ENCODE assay signal across 18 cellular contexts in genomic region chr6:79612918-79613317, GRCh38. TPM values are rescaled to one million over a fixed set of nuclear protein-coding genes. Genes with fewer than 3 reads are reported as not detected.
DNase-seq lines count a peak whose midpoint lies in the region; ATAC-seq and TF ChIP-seq lines count a peak whose summit lies in the region.
"Had no signal": no experiment of that assay in that cellular context is flagged by ENCODE, and none has a peak within 500 bp of the region (broad histone marks: within the 10 kb centered on the region; RNA-seq: fewer than 3 reads in every experiment).

No MANE protein-coding gene starts in this region.

- H3K27me3 Mint-ChIP-seq in Caco-2 (ENCODE audit: insufficient read depth, unreplicated experiment) (no peaks in the 10 kb centered on the region), neural progenitor cell (ENCODE audit: insufficient read depth, low read depth) (no peaks in the 10 kb centered on the region)

- H3K27ac Mint-ChIP-seq in Caco-2 (ENCODE audit: unreplicated experiment) (peak overlapping the region; percentile 61), neural progenitor cell (peak overlapping the region; percentile 72)
- H3K27ac Mint-ChIP-seq: CD14-positive monocyte; CD4-positive, alpha-beta memory T cell; GM23338 had no signal

- peaks cover 32% of the 10 kb centered on the region for H3F3A ChIP-seq in MM.1S (ENCODE audit: insufficient read depth, low read length)
- no peaks in the 10 kb centered on the region for H3F3A ChIP-seq in neural progenitor cell (ENCODE audit: low read depth)

- H3K4me3 Mint-ChIP-seq in Caco-2 (ENCODE audit: unreplicated experiment) (no peak overlapping the region), neural progenitor cell (no peak overlapping the region)
- H3K4me3 Mint-ChIP-seq: CD14-positive monocyte; CD4-positive, alpha-beta memory T cell; GM23338 had no signal

- H3K27me3 ChIP-seq in Caco-2 (replicated peaks; ENCODE audit: control insufficient read depth, insufficient read depth, low read length), result no peaks in the 10 kb centered on the region
- no peaks in the 10 kb centered on the region for H3K27me3 ChIP-seq in MM.1S (replicated peaks; ENCODE audit: insufficient read depth, low read length)
- no peaks in the 10 kb centered on the region for H3K27me3 ChIP-seq in neural progenitor cell
- no peaks in the 10 kb centered on the region for H3K27me3 ChIP-seq in spleen (replicated peaks in 1 of 7)
- H3K27me3 ChIP-seq in psoas muscle (ENCODE audit: insufficient read depth in 3 of 3, low read length in 2 of 3), result no peaks in the 10 kb centered on the region
- no peaks in the 10 kb centered on the region for H3K27me3 ChIP-seq in osteoblast (ENCODE audit: insufficient read depth, low read length)
- H3K27me3 ChIP-seq: BLaER1 had no signal

- H3K9me3 Mint-ChIP-seq in Caco-2 (ENCODE audit: unreplicated experiment), result no peaks in the 10 kb centered on the region
- H3K9me3 Mint-ChIP-seq in neural progenitor cell, result no peaks in the 10 kb centered on the region
- H3K9me3 Mint-ChIP-seq: CD4-positive, alpha-beta memory T cell; GM23338 had no signal

- H3K4me1 ChIP-seq in Caco-2 (peaks cover 80% of the 10 kb centered on the region), MM.1S (ENCODE audit: low read length) (peaks cover 55% of the 10 kb centered on the region), neural progenitor cell (no peaks in the 10 kb centered on the region), spleen (no peaks in the 10 kb centered on the region), psoas muscle (no peaks in the 10 kb centered on the region), osteoblast (ENCODE audit: insufficient read depth, low read length) (no peaks in the 10 kb centered on the region)
- H3K4me1 ChIP-seq: BLaER1 had no signal

- DNase-seq in Caco-2 (no peak), MM.1S (no peak), neural progenitor cell (ENCODE audit: low spot score) (no peak), spleen (no peak), psoas muscle (no peak), osteoblast (ENCODE audit: insufficient read length, low spot score, missing footprints) (no peak)
- no peak for DNase-seq in activated T-cell treated with anti-CD3 and anti-CD28 coated beads, Interleukin-2, amount 50 U/mL, for 48 hours
- DNase-seq: 8988T; Calu3; CD4-positive, alpha-beta memory T cell; DMS79 treated with DMSO at 0.1 percent for 48 hours; HCEC 1CT had no signal

- H3K36me3 ChIP-seq in Caco-2 (ENCODE audit: control insufficient read depth, insufficient read depth, low read length) (no peaks in the 10 kb centered on the region), MM.1S (replicated peaks; ENCODE audit: insufficient read depth, low read length) (no peaks in the 10 kb centered on the region), neural progenitor cell (no peaks in the 10 kb centered on the region), spleen (no peaks in the 10 kb centered on the region), psoas muscle (ENCODE audit: insufficient read depth in 1 of 2, low read depth in 1 of 2) (no peaks in the 10 kb centered on the region), osteoblast (ENCODE audit: insufficient read depth, low read length) (no peaks in the 10 kb centered on the region)
- H3K36me3 ChIP-seq: BLaER1 had no signal

- peak; percentile 18 for ATAC-seq in SK-N-SH treated with all-trans-retinoic acid at 6 μM for 48 hours
- no peak for ATAC-seq in psoas muscle
- ATAC-seq: GM12878, GM23338 had no signal

- H2AFZ ChIP-seq in MM.1S (ENCODE audit: low read length), result 0 out of 2 replicates have a peak overlapping the region, but pooled peaks have one; percentile 17
- H2AFZ ChIP-seq in neural progenitor cell (replicated peaks), result no peak overlapping the region
- no peak overlapping the region for H2AFZ ChIP-seq in osteoblast (ENCODE audit: low read length)
- H2AFZ ChIP-seq: GM23338 had no signal

- H3K79me2 ChIP-seq in MM.1S (ENCODE audit: low read length) (no peaks in the 10 kb centered on the region), neural progenitor cell (ENCODE audit: low read depth) (no peaks in the 10 kb centered on the region), osteoblast (ENCODE audit: insufficient read depth, low read length) (no peaks in the 10 kb centered on the region)

- H3K9me2 ChIP-seq in MM.1S (replicated peaks; ENCODE audit: insufficient read depth, low read length), result no peaks in the 10 kb centered on the region

- BruUV-seq in Caco-2 (replicated peaks; lab: Mats Ljungman, UMichigan), result no TSS peak

- WGBS in spleen, 5 donors, result 69 to 93% (median 77%) methylated on average over 2 of the region's 2 CpGs
- WGBS in psoas muscle, 3 donors, result 66 to 78% (median 71%) methylated on average over 2 of the region's 2 CpGs

- CTCF ChIA-PET in Caco-2 (lab: Charles Lee), result interaction anchor here (1.0 kb wide), 1 partner anchor 9 kb away, joined by 4 read pairs; no protein-coding TSS in a partner anchor

- H3K9me3 ChIP-seq in Caco-2 (no peaks in the 10 kb centered on the region), MM.1S (replicated peaks; ENCODE audit: insufficient read depth, low read length) (no peaks in the 10 kb centered on the region), neural progenitor cell (ENCODE audit: low read depth) (no peaks in the 10 kb centered on the region), spleen (no peaks in the 10 kb centered on the region), psoas muscle (no peaks in the 10 kb centered on the region), osteoblast (ENCODE audit: low read depth, low read length) (no peaks in the 10 kb centered on the region)
- H3K9me3 ChIP-seq: BLaER1 had no signal

- H3K9ac ChIP-seq in MM.1S (ENCODE audit: low read length), result no peak overlapping the region
- no peak overlapping the region for H3K9ac ChIP-seq in neural progenitor cell
- H3K9ac ChIP-seq: BLaER1 had no signal

- H4K20me1 ChIP-seq in MM.1S (ENCODE audit: insufficient read depth, low read length) (no peaks in the 10 kb centered on the region), neural progenitor cell (ENCODE audit: low read depth) (peaks cover 3% of the 10 kb centered on the region), osteoblast (ENCODE audit: insufficient read depth, low read length) (no peaks in the 10 kb centered on the region)
- H4K20me1 ChIP-seq: BLaER1 had no signal

- peaks cover 15% of the 10 kb centered on the region for H3K36me3 Mint-ChIP-seq in Caco-2 (ENCODE audit: insufficient read depth, unreplicated experiment)
- H3K36me3 Mint-ChIP-seq in neural progenitor cell, result peaks cover 3% of the 10 kb centered on the region
- H3K36me3 Mint-ChIP-seq: CD14-positive monocyte; CD4-positive, alpha-beta memory T cell had no signal

- H3K27ac ChIP-seq in MM.1S (ENCODE audit: low read length), result peak overlapping the region; percentile 81; the same call in 1 of the 2 replicates
- H3K27ac ChIP-seq in neural progenitor cell, result no peak overlapping the region
- H3K27ac ChIP-seq in spleen, result no peak overlapping the region
- H3K27ac ChIP-seq in psoas muscle, result no peak overlapping the region
- no peak overlapping the region for H3K27ac ChIP-seq in osteoblast (ENCODE audit: low read depth, low read length)
- H3K27ac ChIP-seq: BLaER1, HL-60 had no signal

- H3K4me3 ChIP-seq in Caco-2 (ENCODE audit: low read depth, low read length) (no peak overlapping the region), MM.1S (ENCODE audit: low read length) (no peak overlapping the region), neural progenitor cell (no peak overlapping the region), spleen (no peak overlapping the region), psoas muscle (no peak overlapping the region), osteoblast (ENCODE audit: insufficient read depth, low read length) (no peak overlapping the region)
- H3K4me3 ChIP-seq: BLaER1, GM12878, GM23338 had no signal

- intact Hi-C loops in Caco-2 (cut with micrococcal nuclease; ENCODE audit: unreplicated experiment) (no loop called here), spleen (cut with DNase I; ENCODE audit: low total_unique reads) (no loop called here), psoas muscle (cut with DNase I) (no loop called here)

- H3K4me1 Mint-ChIP-seq in Caco-2 (ENCODE audit: low read depth, unreplicated experiment), result peaks cover 58% of the 10 kb centered on the region
- H3K4me1 Mint-ChIP-seq in neural progenitor cell, result peaks cover 32% of the 10 kb centered on the region
- H3K4me1 Mint-ChIP-seq: CD14-positive monocyte; CD4-positive, alpha-beta memory T cell had no signal

- TF ChIP-seq POLR2A in spleen (IDR thresholded peaks at IDR 0.05), result no peak

- POLR2A ChIA-PET in Caco-2 (lab: Charles Lee), result interaction anchor here (1.5 kb wide), 1 partner anchor 18 kb away, joined by 8 read pairs; the partner anchor contains the start of gene SH3BGRL2

- H3K4me2 ChIP-seq in MM.1S (ENCODE audit: low read depth, low read length) (peak overlapping the region; percentile 14; the same call in 1 of the 2 replicates), neural progenitor cell (no peak overlapping the region), osteoblast (ENCODE audit: insufficient read depth, low read length) (no peak overlapping the region)
- H3K4me2 ChIP-seq: BLaER1, GM23338 had no signal

- TF ChIP-seq CTCF in Caco-2 (IDR thresholded peaks at IDR 0.05; ENCODE audit: insufficient read depth in 1 of 2, low read depth in 1 of 2, low read length in 1 of 2, severe bottlenecking in 1 of 2, unreplicated experiment in 1 of 2), result no peak
- no peak for TF ChIP-seq CTCF in MM.1S (IDR thresholded peaks at IDR 0.05; ENCODE audit: low read length)
- TF ChIP-seq CTCF in neural progenitor cell (IDR thresholded peaks at IDR 0.05), result no peak
- no peak for TF ChIP-seq CTCF in spleen (IDR thresholded peaks at IDR 0.05 in 8 of 11, conservative IDR thresholded peaks at IDR 0.05 in 3 of 11)
- no peak for TF ChIP-seq CTCF in psoas muscle (IDR thresholded peaks at IDR 0.05)
- TF ChIP-seq CTCF in osteoblast (IDR thresholded peaks at IDR 0.05; ENCODE audit: extremely low read depth, low read depth, low read length), result no peak

TF ChIP-seq in SK-N-SH treated with all-trans-retinoic acid at 6 μM for 48 hours, 23 proteins besides CTCF, POLR2A, EP300 and RAD21 (continues in another document):
- TF ChIP-seq ISL1 (CRISPR knock-in tag; IDR thresholded peaks at IDR 0.05) (no peak), ZNF565 (CRISPR knock-in tag; conservative IDR thresholded peaks at IDR 0.05; ENCODE audit: low read depth) (no peak), PPARA (CRISPR knock-in tag; IDR thresholded peaks at IDR 0.05; ENCODE audit: borderline replicate concordance) (no peak)

RNA-seq across cellular contexts. Expression of gene SH3BGRL2, which starts 18.2 kb away (rescaled TPM):
- total RNA-seq in Caco-2 (2022) (102 and 106 TPM in 2 replicates), neural progenitor cell (ENCODE audit: low replicate concordance) (30.7 and 47.0 TPM in 2 replicates), spleen (10 to 100 TPM in 5 of 7 donors, 1 to 10 TPM in 2; 9.4 to 24.6 (median 12.8) TPM), psoas muscle (1 to 10 TPM; 3.5 to 9.7 (median 4.2) TPM), osteoblast (2.2 and 2.7 TPM in 2 replicates)
- polyA plus RNA-seq in spleen (1 to 10 TPM; 1.8 to 3.8 (median 2.2) TPM), psoas muscle (1 to 10 TPM; 4.2 to 5.5 (median 4.5) TPM)
